In genomic region chr9:18921677-18922076, GRCh38 we compare ENCODE assay signal across 19 cellular contexts.
"Had no signal": no experiment of that assay in that cellular context is flagged by ENCODE, and none has a peak within 500 bp of the region (broad histone marks: within the 10 kb centered on the region; RNA-seq: fewer than 3 reads in every experiment).

No MANE protein-coding gene starts in this region.

- H3K27ac Mint-ChIP-seq: activated naive CD4-positive, alpha-beta T cell treated with anti-CD3 and anti-CD28 coated beads, Interleukin-2, amount 50 U/mL, for 24 hours; activated T-helper 2 cell treated with anti-CD3 and anti-CD28 coated beads, Interferon-gamma antibody, Interleukin-2, Interleukin-4, amounts not matched to agents 10 μg/mL and 5 μg/mL and 100 μg/mL, durations not matched to agents 14 hours and 24 hours and 36 hours; brain; T-cell had no signal

- H3K9me3 Mint-ChIP-seq: activated naive CD4-positive, alpha-beta T cell treated with anti-CD3 and anti-CD28 coated beads, Interleukin-2, amount 50 U/mL, for 24 hours; activated T-helper 2 cell treated with anti-CD3 and anti-CD28 coated beads, Interferon-gamma antibody, Interleukin-2, Interleukin-4, amounts not matched to agents 10 μg/mL and 5 μg/mL and 100 μg/mL, durations not matched to agents 14 hours and 24 hours and 36 hours; central memory CD8-positive, alpha-beta T cell; neural crest cell; T-cell had no signal

- H3K27me3 ChIP-seq: gastrocnemius medialis, heart right ventricle, ovary, thyroid gland had no signal

- H3K27me3 Mint-ChIP-seq: activated naive CD4-positive, alpha-beta T cell treated with anti-CD3 and anti-CD28 coated beads, Interleukin-2, amount 50 U/mL, for 24 hours had no signal

- H3K4me3 Mint-ChIP-seq: activated naive CD4-positive, alpha-beta T cell treated with anti-CD3 and anti-CD28 coated beads, Interleukin-2, amount 50 U/mL, for 24 hours; brain; central memory CD8-positive, alpha-beta T cell; neural crest cell; T-cell had no signal

- DNase-seq: activated CD4-positive, alpha-beta T cell treated with anti-CD3 and anti-CD28 coated beads for 1 hour; activated CD4-positive, alpha-beta T cell treated with anti-CD3 and anti-CD28 coated beads, Interleukin-2, amount 50 U/mL, for 4 hours; cortex of kidney; effector CD8-positive, alpha-beta T cell; gastrocnemius medialis; heart right ventricle; left colon; midbrain; ovary; stimulated activated CD4-positive, alpha-beta T cell treated with anti-CD3 and anti-CD28 coated beads, Interleukin-12 subunit alpha, Interleukin-12 subunit beta, amount 100 ng/mL, for 4 hours; stimulated activated CD4-positive, alpha-beta T cell treated with anti-CD3 and anti-CD28 coated beads, Interleukin-2, amount 100 ng/mL, for 24 hours; T-cell; thyroid gland had no signal

- H3K36me3 Mint-ChIP-seq: activated naive CD4-positive, alpha-beta T cell treated with anti-CD3 and anti-CD28 coated beads, Interleukin-2, amount 50 U/mL, for 24 hours; brain; T-cell had no signal

- ATAC-seq: gastrocnemius medialis, left colon, T-cell had no signal

- H3K4me3 ChIP-seq: gastrocnemius medialis, heart right ventricle, lung, ovary, thyroid gland had no signal

- H3K9me3 ChIP-seq: gastrocnemius medialis, heart right ventricle, ovary, thyroid gland had no signal

- H3K4me1 Mint-ChIP-seq: activated naive CD4-positive, alpha-beta T cell treated with anti-CD3 and anti-CD28 coated beads, Interleukin-2, amount 50 U/mL, for 24 hours; central memory CD8-positive, alpha-beta T cell; neural crest cell; T-cell had no signal

- H3K27ac ChIP-seq: gastrocnemius medialis, ovary, thyroid gland had no signal

- H3K36me3 ChIP-seq: gastrocnemius medialis, heart right ventricle, ovary, thyroid gland had no signal
